In the genomic region with DNA sequence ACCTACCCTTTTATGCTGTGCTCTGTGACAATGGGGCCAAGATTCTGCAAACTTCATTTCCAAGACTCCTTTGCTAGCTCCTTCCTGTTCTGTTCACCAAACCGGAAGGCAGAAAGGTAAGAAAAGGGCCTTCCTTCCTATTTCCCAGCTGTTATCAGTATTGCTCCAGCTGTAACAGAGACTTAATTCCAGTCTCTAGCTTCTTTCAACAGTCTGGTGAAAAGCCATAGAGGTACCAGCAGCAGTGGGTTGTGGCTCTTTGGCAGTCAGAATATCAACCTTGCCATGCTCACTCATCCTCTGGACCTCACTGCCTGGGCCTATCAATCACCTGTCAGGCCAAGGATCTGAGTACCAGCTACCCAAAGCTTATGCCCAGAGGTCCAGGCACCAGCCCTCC, we compare ENCODE assay signal across 18 cellular contexts.
A peak's percentile ranks its signal among the peaks of the same experiment; 100 is the strongest.
DNase-seq lines count a peak whose midpoint lies in the region; ATAC-seq, FAIRE-seq and TF ChIP-seq lines count a peak whose summit lies in the region.
"Had no signal": no experiment of that assay in that cellular context is flagged by ENCODE, and none has a peak within 500 bp of the region (broad histone marks: within the 10 kb centered on the region; RNA-seq: fewer than 3 reads in every experiment).

No MANE protein-coding gene starts in this region.

- peaks cover 2% of the 10 kb centered on the region for H3K36me3 ChIP-seq in CD4-positive, CD25-positive, alpha-beta regulatory T cell (ENCODE audit: control insufficient read depth, insufficient read depth, low read length)
- peaks cover 0 to 21% (median 5%) of the 10 kb centered on the region in 4 experiments; a peak in 4 of 8 replicates for H3K36me3 ChIP-seq in H1 (ENCODE audit: control insufficient read depth in 2 of 4, insufficient read depth in 4 of 4, low read length in 3 of 4)
- peaks cover 10 to 51% of the 10 kb centered on the region in 2 donors for H3K36me3 ChIP-seq in neuronal stem cell (replicated peaks in 1 of 2; ENCODE audit: control insufficient read depth in 2 of 2, insufficient read depth in 2 of 2, low read length in 2 of 2)
- H3K36me3 ChIP-seq in Peyer's patch, result peaks cover 0 to 5% (median 0%) of the 10 kb centered on the region in 3 donors

- H3K23ac ChIP-seq in H1 (ENCODE audit: insufficient read length) (no peak overlapping the region), neuronal stem cell (ENCODE audit: low read depth, low read length, poor library complexity) (no peak overlapping the region)

- peaks cover 3% of the 10 kb centered on the region; the same call in 1 of the 2 replicates for H3K79me1 ChIP-seq in H1 (ENCODE audit: low read depth, low read length)
- H3K79me1 ChIP-seq in neuronal stem cell (ENCODE audit: low read depth, low read length), result peaks cover 2% of the 10 kb centered on the region

- peak overlapping the region; percentile 3; the same call in 1 of the 2 replicates for H2BK5ac ChIP-seq in H1 (ENCODE audit: low read depth, low read length)
- H2BK5ac ChIP-seq in neuronal stem cell (ENCODE audit: low read length), result no peak overlapping the region

- no peak for TF ChIP-seq RAD21 in H1 (IDR thresholded peaks at IDR 0.05 in 1 of 2, conservative IDR thresholded peaks at IDR 0.05 in 1 of 2; ENCODE audit: low read depth in 2 of 2, low read length in 2 of 2)

- H3K23me2 ChIP-seq in H1 (ENCODE audit: low read depth, low read length), result no peaks in the 10 kb centered on the region

- peaks cover 27% of the 10 kb centered on the region for H3K36me3 Mint-ChIP-seq in CD4-positive, CD25-positive, alpha-beta regulatory T cell

- H3K4me3 ChIP-seq in CD4-positive, CD25-positive, alpha-beta regulatory T cell (ENCODE audit: low read depth, low read length), result no peak overlapping the region
- no peak overlapping the region for H3K4me3 ChIP-seq in H1 (ENCODE audit: extremely low read depth in 1 of 4, insufficient read depth in 2 of 4, low read depth in 3 of 4, low read length in 4 of 4)
- H3K4me3 ChIP-seq in neuronal stem cell (ENCODE audit: low read length in 2 of 2), result no peak overlapping the region
- H3K4me3 ChIP-seq in Peyer's patch, result no peak overlapping the region
- H3K4me3 ChIP-seq: HAP-1 had no signal

- H3K9ac ChIP-seq in H1 (replicated peaks in 1 of 4; ENCODE audit: extremely low read depth in 1 of 4, low read depth in 3 of 4, low read length in 3 of 4) (no peak overlapping the region), neuronal stem cell (ENCODE audit: low read depth, low read length, poor library complexity) (no peak overlapping the region)

- CTCF ChIA-PET in H1 (lab: Charles Lee; ENCODE audit: partially characterized antibody), result interaction anchor here (1.0 to 1.7 kb wide), 7 partner anchors 13 to 105 kb away, joined by 3 to 7 read pairs (median 3); no protein-coding TSS in a partner anchor

- no peak overlapping the region for H3K4me3 Mint-ChIP-seq in CD4-positive, CD25-positive, alpha-beta regulatory T cell
- H3K4me3 Mint-ChIP-seq: CD14-positive monocyte had no signal

- no peak for TF ChIP-seq CTCF in H1 (IDR thresholded peaks at IDR 0.05; ENCODE audit: control extremely low read depth in 1 of 3, insufficient read depth in 1 of 3, low read depth in 1 of 3, low read length in 3 of 3)
- no peak for TF ChIP-seq CTCF in Peyer's patch (IDR thresholded peaks at IDR 0.05)

- intact Hi-C loops in left cardiac atrium (cut with DNase I), result no loop called here

- H3K4ac ChIP-seq in H1 (replicated peaks; ENCODE audit: insufficient read length, low read depth, low read length) (no peak overlapping the region), neuronal stem cell (ENCODE audit: low read length) (no peak overlapping the region)

- H4K91ac ChIP-seq in H1 (replicated peaks; ENCODE audit: insufficient read length, low read length), result no peak overlapping the region
- no peak overlapping the region for H4K91ac ChIP-seq in neuronal stem cell (ENCODE audit: low read depth, low read length, poor library complexity)

- DNase-seq in CD4-positive, CD25-positive, alpha-beta regulatory T cell, result no peak
- DNase-seq in OCI-M1 (lab: John Stamatoyannopoulos, UW) (peak; percentile 25), H1 (ENCODE audit: low read depth in 1 of 2, low spot score in 2 of 2) (no peak), neuronal stem cell (ENCODE audit: low spot score) (no peak), NCI-H187 treated with DMSO at 0.1 percent for 48 hours (lab: John Stamatoyannopoulos, UW) (no peak), left cardiac atrium (no peak), Peyer's patch (no peak)
- DNase-seq: MV-4-11, NCI-H1105 treated with DMSO at 0.1 percent for 48 hours, NCI-H2081, NCI-H2171 treated with DMSO at 0.1 percent for 48 hours, NCI-H524 treated with DMSO at 0.1 percent for 48 hours had no signal

- peaks cover 11 to 45% (median 31%) of the 10 kb centered on the region in 4 donors for H3K4me1 Mint-ChIP-seq in CD4-positive, CD25-positive, alpha-beta regulatory T cell

- H4K5ac ChIP-seq in H1 (ENCODE audit: insufficient read length, low read depth, low read length), result no peak overlapping the region

- H3K18ac ChIP-seq in H1 (ENCODE audit: extremely low read depth, low read length) (no peak overlapping the region), neuronal stem cell (ENCODE audit: low read length) (peak overlapping the region; percentile 33)

- ATAC-seq in CD4-positive, CD25-positive, alpha-beta regulatory T cell (ENCODE audit: low read depth in 2 of 2), result no peak
- ATAC-seq in GM21529 (IDR thresholded peaks at IDR 0.05; ENCODE audit: unreplicated experiment), result no peak
- no peak for ATAC-seq in left cardiac atrium
- ATAC-seq: HepG2, Right ventricle myocardium inferior had no signal

- peak overlapping the region in 2 of 3 donors; percentile 8 to 51 for H3K27ac Mint-ChIP-seq in CD4-positive, CD25-positive, alpha-beta regulatory T cell
- H3K27ac Mint-ChIP-seq: CD14-positive monocyte had no signal

- H2BK15ac ChIP-seq in H1 (ENCODE audit: low read length) (no peak overlapping the region), neuronal stem cell (ENCODE audit: low read length) (no peak overlapping the region)

- no peak overlapping the region for H2BK20ac ChIP-seq in H1 (ENCODE audit: low read length)

- POLR2A ChIA-PET in H1 (lab: Charles Lee; ENCODE audit: partially characterized antibody), result interaction anchor here (1.1 to 2.1 kb wide), 4 partner anchors 10 to 122 kb away, joined by 3 to 7 read pairs (median 4); a partner anchor contains a TSS

- H4K20me1 ChIP-seq in H1 (replicated peaks in 1 of 2; ENCODE audit: control insufficient read depth in 1 of 2, insufficient read depth in 2 of 2, low read length in 2 of 2), result peaks cover 0 to 5% of the 10 kb centered on the region in 2 experiments

- no peaks in the 10 kb centered on the region for H3K27me3 Mint-ChIP-seq in CD4-positive, CD25-positive, alpha-beta regulatory T cell

- H3K9me3 ChIP-seq in CD4-positive, CD25-positive, alpha-beta regulatory T cell (ENCODE audit: control insufficient read depth in 2 of 2, low read length in 2 of 2), result no peaks in the 10 kb centered on the region
- H3K9me3 ChIP-seq in H1 (ENCODE audit: insufficient read depth in 2 of 2, low read depth in 1 of 2, low read length in 1 of 2) (no peaks in the 10 kb centered on the region), neuronal stem cell (replicated peaks in 1 of 2; ENCODE audit: control insufficient read depth in 2 of 2, insufficient read depth in 1 of 2, low read depth in 1 of 2, low read length in 2 of 2) (peaks cover 0 to 12% of the 10 kb centered on the region in 2 donors), Peyer's patch (no peaks in the 10 kb centered on the region)
- H3K9me3 ChIP-seq: HAP-1 had no signal

- no peak overlapping the region for H4K8ac ChIP-seq in H1 (ENCODE audit: extremely low read depth, insufficient read depth, low read length)
- no peak overlapping the region for H4K8ac ChIP-seq in neuronal stem cell (ENCODE audit: low read depth, low read length)

- no peak for TF ChIP-seq POLR2A in H1 (IDR thresholded peaks at IDR 0.05; ENCODE audit: control extremely low read depth in 1 of 2, low read depth in 2 of 2, low read length in 2 of 2)
- TF ChIP-seq POLR2A in Peyer's patch (IDR thresholded peaks at IDR 0.05), result no peak

- H3K14ac ChIP-seq in H1 (ENCODE audit: insufficient read length) (no peak overlapping the region), neuronal stem cell (ENCODE audit: low read length) (no peak overlapping the region)

- H2BK120ac ChIP-seq in H1 (replicated peaks; ENCODE audit: low read depth, low read length) (no peak overlapping the region), neuronal stem cell (ENCODE audit: low read depth, low read length) (no peak overlapping the region)

- H2AFZ ChIP-seq in H1 (ENCODE audit: low read length) (no peak overlapping the region), neuronal stem cell (ENCODE audit: low read length) (no peak overlapping the region)

- H2AK5ac ChIP-seq in H1 (ENCODE audit: low read depth, low read length), result no peak overlapping the region
- no peak overlapping the region for H2AK5ac ChIP-seq in neuronal stem cell (ENCODE audit: low read depth, low read length)

- no peaks in the 10 kb centered on the region for H3K27me3 ChIP-seq in CD4-positive, CD25-positive, alpha-beta regulatory T cell (ENCODE audit: control insufficient read depth, insufficient read depth, low read length)
- no peaks in the 10 kb centered on the region for H3K27me3 ChIP-seq in H1 (replicated peaks in 1 of 4; ENCODE audit: control insufficient read depth in 3 of 4, extremely low read depth in 1 of 4, insufficient read depth in 3 of 4, low read length in 3 of 4)
- no peaks in the 10 kb centered on the region for H3K27me3 ChIP-seq in neuronal stem cell (ENCODE audit: control insufficient read depth in 3 of 3, insufficient read depth in 3 of 3, low read depth in 1 of 3, low read length in 3 of 3)
- no peaks in the 10 kb centered on the region for H3K27me3 ChIP-seq in Peyer's patch

- H2BK12ac ChIP-seq in H1 (ENCODE audit: low read depth, low read length), result no peak overlapping the region
- no peak overlapping the region for H2BK12ac ChIP-seq in neuronal stem cell (ENCODE audit: low read length)

- peaks cover 25% of the 10 kb centered on the region for H3K4me1 ChIP-seq in CD4-positive, CD25-positive, alpha-beta regulatory T cell (ENCODE audit: control insufficient read depth, insufficient read depth, low read length, poor library complexity, severe bottlenecking)
- 0 out of 7 replicates have a peak, but pooled peaks cover 0 to 3% (median 0%) of the 10 kb centered on the region in 4 experiments for H3K4me1 ChIP-seq in H1 (replicated peaks in 1 of 4; ENCODE audit: control insufficient read depth in 3 of 4, insufficient read depth in 4 of 4, low read length in 3 of 4)
- H3K4me1 ChIP-seq in neuronal stem cell (ENCODE audit: control insufficient read depth in 2 of 2, insufficient read depth in 1 of 2, low read depth in 1 of 2, low read length in 2 of 2), result peaks cover 0 to 2% of the 10 kb centered on the region in 2 donors
- H3K4me1 ChIP-seq in Peyer's patch, result no peaks in the 10 kb centered on the region

- FAIRE-seq in H1 (lab: Jason Lieb, UNC), result no peak
- FAIRE-seq: HepG2 had no signal

- WGBS in H1 (ENCODE audit: extremely low coverage in 1 of 2, insufficient coverage in 1 of 2, insufficient read length in 1 of 2, insufficient replicate concordance in 2 of 2, low coverage in 1 of 2, low lambda C conversion rate in 2 of 2, missing lambda C conversion rate in 1 of 2), 2 experiments, result 95% methylated on average over 1 of the region's 1 CpG; no CpG with 5 or more reads in 1 of the 2 experiments
- WGBS in neuronal stem cell (ENCODE audit: extremely low coverage in 2 of 2, insufficient read length in 2 of 2, insufficient replicate concordance in 1 of 2), 2 donors, result no CpG with 5 or more reads among the region's 1 CpG

- TF ChIP-seq EP300 in H1 (IDR thresholded peaks at IDR 0.05; ENCODE audit: borderline replicate concordance in 1 of 2, low read depth in 2 of 2, low read length in 2 of 2), result no peak

- H3K9me3 Mint-ChIP-seq in CD4-positive, CD25-positive, alpha-beta regulatory T cell, result peaks cover 0 to 2% (median 0%) of the 10 kb centered on the region in 7 donors

- H3K27ac ChIP-seq in CD4-positive, CD25-positive, alpha-beta regulatory T cell (ENCODE audit: insufficient read depth, low read length, poor library complexity, severe bottlenecking), result no peak overlapping the region
- H3K27ac ChIP-seq in H1 (ENCODE audit: low read depth, low read length) (0 out of 2 replicates have a peak overlapping the region, but pooled peaks have one; percentile 33), neuronal stem cell (replicated peaks; ENCODE audit: low read length) (no peak overlapping the region), Peyer's patch (no peak overlapping the region)
- H3K27ac ChIP-seq: HL-60 had no signal

- H3K79me2 ChIP-seq in H1 (ENCODE audit: control insufficient read depth in 1 of 2, insufficient read depth in 2 of 2, low read length in 2 of 2), result peaks cover 0 to 30% of the 10 kb centered on the region in 2 experiments; a peak in 2 of 4 replicates

- no peak overlapping the region for H3K56ac ChIP-seq in H1 (replicated peaks; ENCODE audit: insufficient read length, low read depth, low read length)

- H3K4me2 ChIP-seq in H1 (ENCODE audit: insufficient read depth in 1 of 2, low read depth in 2 of 2, low read length in 2 of 2) (no peak overlapping the region), neuronal stem cell (ENCODE audit: insufficient read depth, low read length, poor library complexity, severe bottlenecking) (no peak overlapping the region)
